In the genomic region with DNA sequence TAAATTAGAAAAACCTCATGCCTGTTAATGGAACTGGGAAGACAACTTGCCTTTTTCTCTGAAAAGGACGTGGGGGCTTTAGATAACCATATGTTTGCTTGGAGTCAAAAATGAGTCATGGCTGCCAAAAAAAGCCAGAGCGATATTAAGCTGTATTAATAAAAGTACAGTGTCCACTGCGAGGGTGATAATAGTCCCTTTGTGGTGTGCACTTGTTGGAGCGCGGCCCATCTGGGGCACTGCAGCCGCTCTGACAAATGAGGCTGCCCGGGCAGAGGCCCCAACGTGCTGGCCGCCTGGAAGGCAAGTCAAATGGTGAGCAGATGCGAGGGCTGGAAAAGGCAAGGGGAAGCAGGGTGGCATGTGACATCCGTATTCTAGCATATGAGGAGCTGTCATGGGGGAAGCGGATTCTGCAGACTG, we compare ENCODE assay signal across 17 cellular contexts.
A peak's percentile ranks its signal among the peaks of the same experiment; 100 is the strongest.
DNase-seq lines count a peak whose midpoint lies in the region; ATAC-seq and TF ChIP-seq lines count a peak whose summit lies in the region.
"Had no signal": no experiment of that assay in that cellular context is flagged by ENCODE, and none has a peak within 500 bp of the region (broad histone marks: within the 10 kb centered on the region; RNA-seq: fewer than 3 reads in every experiment).

No MANE protein-coding gene starts in this region.

- H3K4me3 ChIP-seq in SJCRH30 (no peak overlapping the region), body of pancreas (no peak overlapping the region), stomach (no peak overlapping the region)
- H3K4me3 ChIP-seq: heart right ventricle, thoracic aorta had no signal

- no peaks in the 10 kb centered on the region for H3K27me3 ChIP-seq in SJCRH30
- no peaks in the 10 kb centered on the region for H3K27me3 ChIP-seq in body of pancreas
- H3K27me3 ChIP-seq in stomach = no peaks in the 10 kb centered on the region
- H3K27me3 ChIP-seq: heart right ventricle had no signal

- ATAC-seq in body of pancreas (peak; percentile 66), GM21529 (IDR thresholded peaks at IDR 0.05; ENCODE audit: unreplicated experiment) (no peak), HG02678 (IDR thresholded peaks at IDR 0.05; ENCODE audit: unreplicated experiment) (no peak)
- ATAC-seq: activated T-cell treated with anti-CD3 and anti-CD28 coated beads, Interleukin-2, amount 50 U/mL, for 4 hours had no signal

- peaks cover 24% of the 10 kb centered on the region for H3K4me1 ChIP-seq in SJCRH30
- peaks cover 23% of the 10 kb centered on the region for H3K4me1 ChIP-seq in body of pancreas
- H3K4me1 ChIP-seq in stomach = peaks cover 2 to 26% (median 10%) of the 10 kb centered on the region in 4 donors

- no peak for TF ChIP-seq EP300 in stomach (IDR thresholded peaks at IDR 0.05)

- no peak for TF ChIP-seq POLR2A in body of pancreas (IDR thresholded peaks at IDR 0.05)
- TF ChIP-seq POLR2A in stomach (IDR thresholded peaks at IDR 0.05) = no peak

- intact Hi-C loops in body of pancreas (cut with DNase I) (no loop called here), stomach (cut with DNase I; ENCODE audit: low total_unique reads) (no loop called here)

- 55 to 59% methylated on average over 12 of the region's 12 CpGs for WGBS in body of pancreas, 2 donors
- WGBS in stomach, 5 donors = 31 to 56% (median 40%) methylated on average over 12 of the region's 12 CpGs

- H3K9me3 ChIP-seq in SJCRH30 (replicated peaks) (no peaks in the 10 kb centered on the region; the same call in 1 of the 2 replicates), body of pancreas (no peaks in the 10 kb centered on the region), stomach (no peaks in the 10 kb centered on the region)
- H3K9me3 ChIP-seq: heart right ventricle, thoracic aorta had no signal

- DNase-seq in SJCRH30 = peak; percentile 62 to 79
- DNase-seq in body of pancreas = peak; percentile 38 to 63 (median 44)
- peak in 48 of 51 donors; percentile 24 to 92 (median 74) for DNase-seq in hypothalamus (lab: John Stamatoyannopoulos, UW)
- DNase-seq in stomach = peak; percentile 54
- DNase-seq in ureter (ENCODE audit: low spot score) = no peak
- DNase-seq: activated T-cell treated with anti-CD3 and anti-CD28 coated beads, Interleukin-2, amount 50 U/mL, for 4 hours; central memory CD4-positive, alpha-beta T cell; DND-41; heart right ventricle; kidney glomerular epithelial cell; NCI-H1105 treated with DMSO at 0.1 percent for 48 hours; NK-92 treated with Interleukin-12 subunit alpha and Interleukin-12 subunit beta, amount 100 ng/mL, for 24 hours; T1000 had no signal

- TF ChIP-seq CTCF in body of pancreas (IDR thresholded peaks at IDR 0.05) (no peak), stomach (IDR thresholded peaks at IDR 0.05) (no peak)

- H3K36me3 ChIP-seq in SJCRH30 = no peaks in the 10 kb centered on the region
- no peaks in the 10 kb centered on the region for H3K36me3 ChIP-seq in body of pancreas (replicated peaks in 1 of 2; ENCODE audit: insufficient read depth in 1 of 2, low read depth in 2 of 2)
- H3K36me3 ChIP-seq in stomach = no peaks in the 10 kb centered on the region
- H3K36me3 ChIP-seq: heart right ventricle, thoracic aorta had no signal

- H3K27ac ChIP-seq in SJCRH30 (peak overlapping the region; percentile 32), body of pancreas (peak overlapping the region in 3 of 4 donors; percentile 34 to 60 (median 48)), stomach (no peak overlapping the region)
- H3K27ac ChIP-seq: C4-2B, heart right ventricle, thoracic aorta had no signal

Comparison
In these comparisons a context has a peak if more than half of its experiments do, and no peak if none do; other contexts are left out.
1. H3K27ac ChIP-seq: peak in SJCRH30 (single experiment) and body of pancreas (3 of 4); none in stomach (0 of 5).